20 cellular contexts compared by ENCODE assay signal in genomic region chr15:57698243-57698642, GRCh38.
"Had no signal": no experiment of that assay in that cellular context is flagged by ENCODE, and none has a peak within 500 bp of the region (broad histone marks: within the 10 kb centered on the region; RNA-seq: fewer than 3 reads in every experiment).

No MANE protein-coding gene starts in this region.

- H3K4me3 ChIP-seq: PC-9 had no signal

- H3K4me2 ChIP-seq: KMS-11, PC-9 had no signal

- H3K27ac ChIP-seq: KMS-11, PC-9 had no signal

- H2AFZ ChIP-seq: PC-9 had no signal

- DNase-seq: activated B cell treated with CpG ODN at 0.5 μM for 24 hours; activated CD4-positive, alpha-beta T cell treated with anti-CD3 and anti-CD28 coated beads for 1 hour; activated CD4-positive, alpha-beta T cell treated with anti-CD3 and anti-CD28 coated beads, Interleukin-2, amount 50 U/mL, for 48 hours; activated CD8-positive, alpha-beta memory T cell treated with anti-CD3 and anti-CD28 coated beads, Interleukin-2, amount 10 ng/mL, durations not matched to agents 7 days and 5 days; activated effector memory CD4-positive, alpha-beta T cell treated with anti-CD3 and anti-CD28 coated beads, Interleukin-2, amount 50 U/mL, for 16 hours; activated naive CD4-positive, alpha-beta T cell treated with Interleukin-2 at 50 U/mL for 16 hours; activated naive CD8-positive, alpha-beta T cell treated with anti-CD3 and anti-CD28 coated beads, Interleukin-2, amount 50 U/mL, for 24 hours; activated T-cell treated with anti-CD3 and anti-CD28 coated beads, Interleukin-2, amount 50 U/mL, for 4 hours; amniotic stem cell; NCI-H1105; NCI-H1436 treated with DMSO at 0.1 percent for 48 hours; NCI-H187; NCI-H2081; NCI-H2171 treated with DMSO at 0.1 percent for 48 hours; NCI-H524; PC-9; SHP77 treated with DMSO at 0.1 percent for 48 hours; T-helper 17 cell; T-helper 9 cell had no signal

- H3K9ac ChIP-seq: KMS-11 had no signal
